ENCODE assay signal across 20 cellular contexts in the genomic region with DNA sequence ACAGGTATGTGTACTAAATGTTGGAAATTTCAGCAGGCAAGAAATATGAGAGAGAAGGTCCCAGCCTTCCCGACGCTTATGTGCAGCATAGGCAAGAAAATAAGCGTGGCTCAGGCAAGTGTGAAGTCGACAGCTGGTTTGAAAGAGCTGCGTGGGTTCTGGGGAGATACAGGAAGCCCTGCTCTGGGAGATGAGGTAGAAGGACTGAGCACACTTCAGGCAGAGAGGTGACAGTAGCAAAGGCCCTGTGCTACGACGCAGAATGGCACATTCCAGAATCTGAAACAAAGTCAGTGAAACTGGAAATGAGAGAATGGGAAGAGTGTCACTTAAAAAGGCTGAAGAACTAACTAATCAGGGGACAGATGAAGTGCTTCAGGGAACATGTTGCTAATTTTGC.
"Had no signal": no experiment of that assay in that cellular context is flagged by ENCODE, and none has a peak within 500 bp of the region (broad histone marks: within the 10 kb centered on the region; RNA-seq: fewer than 3 reads in every experiment).

No MANE protein-coding gene starts in this region.

- H3K36me3 Mint-ChIP-seq: activated naive CD8-positive, alpha-beta T cell; natural killer cell; stimulated activated effector memory CD8-positive, alpha-beta T cell treated with anti-CD3 and anti-CD28 coated beads, Interleukin-12 subunit alpha, Interleukin-12 subunit beta, amount 100 ng/mL, for 72 hours had no signal

- H3K36me3 ChIP-seq: brain microvascular endothelial cell, gastrocnemius medialis, sigmoid colon, tibial artery, vagina had no signal

- DNase-seq: activated CD4-positive, alpha-beta T cell treated with anti-CD3 and anti-CD28 coated beads for 48 hours; activated CD8-positive, alpha-beta memory T cell treated with anti-CD3 and anti-CD28 coated beads, Interleukin-2, amount 50 U/mL, for 4 hours; activated CD8-positive, alpha-beta T cell treated with anti-CD3 and anti-CD28 coated beads, Interleukin-2, amount 10 ng/mL, durations not matched to agents 7 days and 5 days; activated gamma-delta T cell treated with Interleukin-2 at 50 U/mL for 16 hours; activated T-cell treated with anti-CD3 and anti-CD28 coated beads, Interleukin-2, amount 50 U/mL, for 72 hours; amniotic stem cell; brain microvascular endothelial cell; effector memory CD4-positive, alpha-beta T cell; gastrocnemius medialis; mucosa of descending colon; natural killer cell; psoas muscle; sigmoid colon; T-helper 17 cell; tibial artery had no signal

- H3K9me3 Mint-ChIP-seq: activated T-cell treated with anti-CD3 and anti-CD28 coated beads, Interleukin-2, amount 50 U/mL, for 72 hours; natural killer cell had no signal

- H3K27ac Mint-ChIP-seq: activated CD8-positive, alpha-beta T cell treated with anti-CD3 and anti-CD28 coated beads, Interleukin-2, amount 10 ng/mL, durations not matched to agents 7 days and 5 days; activated naive CD8-positive, alpha-beta T cell; activated T-cell treated with anti-CD3 and anti-CD28 coated beads, Interleukin-2, amount 50 U/mL, for 72 hours; natural killer cell; stimulated activated effector memory CD8-positive, alpha-beta T cell treated with anti-CD3 and anti-CD28 coated beads, Interleukin-12 subunit alpha, Interleukin-12 subunit beta, amount 100 ng/mL, for 72 hours; T-helper 17 cell had no signal

- H3K27ac ChIP-seq: brain microvascular endothelial cell, gastrocnemius medialis, psoas muscle, sigmoid colon, tibial artery, vagina had no signal

- H3K4me1 ChIP-seq: gastrocnemius medialis, psoas muscle, sigmoid colon, tibial artery, vagina had no signal

- H3K9me3 ChIP-seq: gastrocnemius medialis, mucosa of descending colon, psoas muscle, sigmoid colon, tibial artery, vagina had no signal

- H3K4me3 Mint-ChIP-seq: activated CD8-positive, alpha-beta T cell treated with anti-CD3 and anti-CD28 coated beads, Interleukin-2, amount 10 ng/mL, durations not matched to agents 7 days and 5 days; activated naive CD8-positive, alpha-beta T cell; activated T-cell treated with anti-CD3 and anti-CD28 coated beads, Interleukin-2, amount 50 U/mL, for 72 hours; central memory CD8-positive, alpha-beta T cell; natural killer cell; stimulated activated effector memory CD8-positive, alpha-beta T cell treated with anti-CD3 and anti-CD28 coated beads, Interleukin-12 subunit alpha, Interleukin-12 subunit beta, amount 100 ng/mL, for 72 hours; T-helper 17 cell had no signal

- H3K27me3 ChIP-seq: brain microvascular endothelial cell, gastrocnemius medialis, sigmoid colon, tibial artery, vagina had no signal

- H3K4me3 ChIP-seq: gastrocnemius medialis, mucosa of descending colon, psoas muscle, sigmoid colon, tibial artery, vagina had no signal

- ATAC-seq: activated CD8-positive, alpha-beta T cell treated with anti-CD3 and anti-CD28 coated beads, Interleukin-2, amount 10 ng/mL, durations not matched to agents 7 days and 5 days; activated T-cell treated with anti-CD3 and anti-CD28 coated beads, Interleukin-2, amount 50 U/mL, for 72 hours; gastrocnemius medialis; left lobe of liver; mucosa of descending colon; natural killer cell; psoas muscle; T-helper 17 cell had no signal

- H3K27me3 Mint-ChIP-seq: activated naive CD8-positive, alpha-beta T cell; central memory CD8-positive, alpha-beta T cell; T-helper 17 cell had no signal

- H3K4me1 Mint-ChIP-seq: central memory CD8-positive, alpha-beta T cell; natural killer cell; stimulated activated effector memory CD8-positive, alpha-beta T cell treated with anti-CD3 and anti-CD28 coated beads, Interleukin-12 subunit alpha, Interleukin-12 subunit beta, amount 100 ng/mL, for 72 hours; T-helper 17 cell had no signal
